In the genomic region with DNA sequence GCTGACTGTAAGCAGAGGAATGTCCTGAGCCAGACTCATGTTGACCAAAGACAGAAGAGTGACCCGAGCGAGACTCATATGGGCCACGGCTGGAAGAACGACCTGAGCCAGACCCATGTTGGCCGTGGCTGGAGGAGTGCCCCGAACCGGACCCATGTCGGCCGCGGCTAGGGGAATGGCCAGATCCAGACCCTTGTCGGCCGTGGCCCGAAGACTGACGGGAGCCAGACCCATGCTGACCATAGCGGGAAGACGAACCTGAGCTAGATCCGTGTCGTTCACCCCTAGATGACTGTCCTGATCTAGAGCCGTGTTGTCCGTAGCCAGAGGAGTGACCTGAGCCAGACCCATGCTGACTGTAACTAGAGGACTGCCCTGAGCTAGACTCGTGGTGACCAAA, we compare ENCODE assay signal across 15 cellular contexts. TPM values are rescaled to one million over a fixed set of nuclear protein-coding genes. Genes with fewer than 3 reads are reported as not detected.
A peak's percentile ranks its signal among the peaks of the same experiment; 100 is the strongest.
DNase-seq lines count a peak whose midpoint lies in the region; ATAC-seq and TF ChIP-seq lines count a peak whose summit lies in the region.
"Not testable (repeated sequence)": the region's sequence is repeated elsewhere in the genome, so short reads cannot be mapped to it uniquely, and the experiment has no call there.
"Had no signal": no experiment of that assay in that cellular context is flagged by ENCODE, and none has a peak within 500 bp of the region (broad histone marks: within the 10 kb centered on the region; RNA-seq: fewer than 3 reads in every experiment).

No MANE protein-coding gene starts in this region.

- H3K27ac ChIP-seq in right cardiac atrium (ENCODE audit: low read length); left lung; lung (ENCODE audit: low read depth in 1 of 2, low read length in 1 of 2); spleen; upper lobe of right lung: not testable (repeated sequence)

- not testable (repeated sequence) for TF ChIP-seq POLR2A in spleen (IDR thresholded peaks at IDR 0.05)

- intact Hi-C loops in right cardiac atrium (cut with DNase I); left lung (cut with DNase I); posterior vena cava (cut with DNase I); spleen (cut with DNase I; ENCODE audit: low total_unique reads); upper lobe of right lung (cut with DNase I): not testable (repeated sequence)

- not testable (repeated sequence) for ATAC-seq in right cardiac atrium; left lung; lung (ENCODE audit: insufficient read depth, low FRiP score); upper lobe of right lung

- not testable (repeated sequence) for TF ChIP-seq CTCF in left lung (IDR thresholded peaks at IDR 0.05); lung (IDR thresholded peaks at IDR 0.05; ENCODE audit: control extremely low read depth, extremely low read depth); spleen (IDR thresholded peaks at IDR 0.05 in 8 of 11, conservative IDR thresholded peaks at IDR 0.05 in 3 of 11); upper lobe of right lung (IDR thresholded peaks at IDR 0.05)

- H3K4me1 ChIP-seq in right cardiac atrium (ENCODE audit: control insufficient read depth, insufficient read depth, low read length); left lung; lung (ENCODE audit: control insufficient read depth in 2 of 2, insufficient read depth in 2 of 2, low read length in 2 of 2); spleen; upper lobe of right lung: not testable (repeated sequence)

- not testable (repeated sequence) for H3K9me3 ChIP-seq in right cardiac atrium (ENCODE audit: control insufficient read depth, low read length); upper lobe of right lung
- H3K9me3 ChIP-seq in left lung: peaks cover 0 to 17% of the 10 kb centered on the region in 2 donors
- peaks cover 0 to 14% of the 10 kb centered on the region in 2 donors for H3K9me3 ChIP-seq in lung (ENCODE audit: control insufficient read depth in 2 of 2, insufficient read depth in 1 of 2, low read length in 1 of 2)
- peaks cover 0 to 26% (median 7%) of the 10 kb centered on the region in 8 donors for H3K9me3 ChIP-seq in spleen

- H3K27me3 ChIP-seq in right cardiac atrium (ENCODE audit: control insufficient read depth, insufficient read depth); left lung; lung (ENCODE audit: control insufficient read depth, insufficient read depth); spleen (replicated peaks in 1 of 7); upper lobe of right lung: not testable (repeated sequence)

- DNase-seq in right cardiac atrium (peak in 2 of 3 donors; percentile 40 to 57), left lung (peak; percentile 31 to 79), lung (ENCODE audit: low spot score) (peak; percentile 36), posterior vena cava (ENCODE audit: low spot score) (peak; percentile 85), spleen (peak; percentile 74), upper lobe of right lung (peak; percentile 61)

- H3K4me3 ChIP-seq in right cardiac atrium (ENCODE audit: low read length); left lung; lung; spleen; upper lobe of right lung: not testable (repeated sequence)

- 95% methylated on average over 20 of the region's 21 CpGs for WGBS in right cardiac atrium
- WGBS in lung, 2 donors: 95 to 100% methylated on average over 7 to 20 of the region's 21 CpGs
- 94 to 95% (median 94%) methylated on average over 8 to 20 of the region's 21 CpGs; no CpG with 5 or more reads in 2 of the 5 donors for WGBS in spleen, 5 donors

- not testable (repeated sequence) for H3K36me3 ChIP-seq in left lung; lung (ENCODE audit: control insufficient read depth in 2 of 2, insufficient read depth in 2 of 2, low read length in 2 of 2); spleen; upper lobe of right lung

RNA-seq across cellular contexts. Expression of gene HRNR, which starts 9.1 kb away (rescaled TPM):
- total RNA-seq in right cardiac atrium (not detected), left lung (not detected), lung (not detected), posterior vena cava (under 1 TPM in 1 of 2 donors, not detected in 1; 0.05 TPM), spleen (not detected), upper lobe of right lung (not detected)
- polyA plus RNA-seq in right cardiac atrium (0.02 TPM), lung (under 1 TPM in 1 of 2 donors, not detected in 1; 0.02 TPM), spleen (under 1 TPM in 1 of 3 donors, not detected in 2; under 0.01 TPM)
- total RNA-seq: A673; CD4-positive, alpha-beta memory T cell; CD4-positive, CD25-positive, alpha-beta regulatory T cell; CD8-positive, alpha-beta memory T cell; Daoy; G401; GM12878 had no signal
- polyA plus RNA-seq: AG04450; CD14-positive monocyte; CD4-positive, alpha-beta memory T cell; CD4-positive, CD25-positive, alpha-beta regulatory T cell; CD8-positive, alpha-beta memory T cell; GM12878 had no signal

RNA-seq across cellular contexts. Expression of gene RPTN, which starts 55.9 kb away (rescaled TPM):
- total RNA-seq in right cardiac atrium (not detected), left lung (not detected), lung (not detected), posterior vena cava (not detected), spleen (not detected), upper lobe of right lung (not detected)
- polyA plus RNA-seq in right cardiac atrium (not detected), lung (not detected), spleen (not detected)
- total RNA-seq: A673; CD4-positive, alpha-beta memory T cell; CD4-positive, CD25-positive, alpha-beta regulatory T cell; CD8-positive, alpha-beta memory T cell; Daoy; G401; GM12878 had no signal
- polyA plus RNA-seq: AG04450; CD14-positive monocyte; CD4-positive, alpha-beta memory T cell; CD4-positive, CD25-positive, alpha-beta regulatory T cell; CD8-positive, alpha-beta memory T cell; GM12878 had no signal
